ENCODE assay signal across 2 cellular contexts in the genomic region with DNA sequence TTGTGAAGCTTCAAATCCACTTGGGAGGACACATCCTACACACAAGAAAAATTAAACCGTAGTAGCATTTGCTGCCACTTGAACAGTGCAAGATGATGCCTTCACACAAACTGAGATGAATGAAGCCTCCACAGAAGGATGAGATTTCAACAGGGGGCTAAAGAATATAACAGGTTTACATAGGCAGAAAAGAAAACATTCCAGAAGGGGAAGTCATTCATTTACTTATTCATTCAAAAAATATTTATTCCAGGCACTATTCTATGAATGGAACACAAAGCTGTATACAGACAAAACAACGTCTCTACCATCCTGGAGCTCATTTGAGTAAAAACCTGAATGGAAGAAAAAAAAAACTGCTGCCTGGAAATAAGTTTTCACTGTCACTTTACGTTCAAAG.
TF ChIP-seq lines count a peak whose summit lies in the region.

No MANE protein-coding gene starts in this region.

TF ChIP-seq in SK-N-SH, 30 proteins besides CTCF, POLR2A, EP300 and RAD21 (continued from another document):
- TF ChIP-seq IRF3 (IDR thresholded peaks at IDR 0.05; ENCODE audit: low read depth, low read length) = no peak
- TF ChIP-seq RCOR1 (IDR thresholded peaks at IDR 0.05; ENCODE audit: low read length) = no peak
- TF ChIP-seq MEF2A (IDR thresholded peaks at IDR 0.05; ENCODE audit: borderline replicate concordance, low read depth) = no peak
- TF ChIP-seq, protein P1, sequence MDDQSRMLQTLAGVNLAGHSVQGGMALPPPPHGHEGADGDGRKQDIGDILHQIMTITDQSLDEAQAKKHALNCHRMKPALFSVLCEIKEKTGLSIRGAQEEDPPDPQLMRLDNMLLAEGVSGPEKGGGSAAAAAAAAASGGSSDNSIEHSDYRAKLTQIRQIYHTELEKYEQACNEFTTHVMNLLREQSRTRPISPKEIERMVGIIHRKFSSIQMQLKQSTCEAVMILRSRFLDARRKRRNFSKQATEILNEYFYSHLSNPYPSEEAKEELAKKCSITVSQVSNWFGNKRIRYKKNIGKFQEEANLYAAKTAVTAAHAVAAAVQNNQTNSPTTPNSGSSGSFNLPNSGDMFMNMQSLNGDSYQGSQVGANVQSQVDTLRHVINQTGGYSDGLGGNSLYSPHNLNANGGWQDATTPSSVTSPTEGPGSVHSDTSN (IDR thresholded peaks at IDR 0.05) = no peak
- no peak for TF ChIP-seq NFIC (IDR thresholded peaks at IDR 0.05; ENCODE audit: borderline replicate concordance)
- no peak for TF ChIP-seq ELF1 (IDR thresholded peaks at IDR 0.05)
TF ChIP-seq in SK-N-SH: peak in this region for 0.

TF ChIP-seq in H1, 55 proteins besides CTCF, POLR2A, EP300 and RAD21:
- TF ChIP-seq NANOG (IDR thresholded peaks at IDR 0.05; ENCODE audit: insufficient read depth, low read depth, low read length, poor library complexity, severe bottlenecking) (no peak), CHD1 (IDR thresholded peaks at IDR 0.05; ENCODE audit: low read depth, low read length) (no peak), MAFK (IDR thresholded peaks at IDR 0.05; ENCODE audit: low read depth, low read length) (no peak), KDM1A (IDR thresholded peaks at IDR 0.05; ENCODE audit: borderline replicate concordance, low read length) (no peak), SIN3A (conservative IDR thresholded peaks at IDR 0.05 in 1 of 2, IDR thresholded peaks at IDR 0.05 in 1 of 2; ENCODE audit: low read depth in 1 of 2, low read length in 2 of 2) (no peak), TCF12 (IDR thresholded peaks at IDR 0.05; ENCODE audit: low read depth, low read length) (no peak), CTBP2 (IDR thresholded peaks at IDR 0.05; ENCODE audit: borderline replicate concordance, insufficient read depth, insufficient read length, low read length) (no peak), FOSL1 (IDR thresholded peaks at IDR 0.05; ENCODE audit: insufficient read depth, low read depth, low read length) (no peak), GTF2F1 (IDR thresholded peaks at IDR 0.05; ENCODE audit: borderline replicate concordance, low read depth, low read length) (no peak), RBBP5 (IDR thresholded peaks at IDR 0.05; ENCODE audit: borderline replicate concordance, low read depth, low read length) (no peak), RFX5 (IDR thresholded peaks at IDR 0.05; ENCODE audit: borderline replicate concordance, low read depth, low read length) (no peak), CHD2 (IDR thresholded peaks at IDR 0.05; ENCODE audit: low read length) (no peak), CEBPB (IDR thresholded peaks at IDR 0.05; ENCODE audit: low read depth, low read length) (no peak), TAF7 (optimal IDR thresholded peaks at IDR 0.05; ENCODE audit: borderline replicate concordance, low read depth, low read length) (no peak), SP1 (IDR thresholded peaks at IDR 0.05; ENCODE audit: low read depth, low read length) (no peak), CREB1 (IDR thresholded peaks at IDR 0.05) (no peak), BRCA1 (IDR thresholded peaks at IDR 0.05; ENCODE audit: low read depth, low read length) (no peak), CHD7 (IDR thresholded peaks at IDR 0.05; ENCODE audit: insufficient replicate concordance, low read length) (no peak)
- TF ChIP-seq, protein P2, sequence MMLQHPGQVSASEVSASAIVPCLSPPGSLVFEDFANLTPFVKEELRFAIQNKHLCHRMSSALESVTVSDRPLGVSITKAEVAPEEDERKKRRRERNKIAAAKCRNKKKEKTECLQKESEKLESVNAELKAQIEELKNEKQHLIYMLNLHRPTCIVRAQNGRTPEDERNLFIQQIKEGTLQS (IDR thresholded peaks at IDR 0.05; ENCODE audit: insufficient read depth, low read depth, low read length) = no peak
TF ChIP-seq in H1: peak in this region for 0.
